Comparison of ENCODE assay signal across 26 cellular contexts in the genomic region with DNA sequence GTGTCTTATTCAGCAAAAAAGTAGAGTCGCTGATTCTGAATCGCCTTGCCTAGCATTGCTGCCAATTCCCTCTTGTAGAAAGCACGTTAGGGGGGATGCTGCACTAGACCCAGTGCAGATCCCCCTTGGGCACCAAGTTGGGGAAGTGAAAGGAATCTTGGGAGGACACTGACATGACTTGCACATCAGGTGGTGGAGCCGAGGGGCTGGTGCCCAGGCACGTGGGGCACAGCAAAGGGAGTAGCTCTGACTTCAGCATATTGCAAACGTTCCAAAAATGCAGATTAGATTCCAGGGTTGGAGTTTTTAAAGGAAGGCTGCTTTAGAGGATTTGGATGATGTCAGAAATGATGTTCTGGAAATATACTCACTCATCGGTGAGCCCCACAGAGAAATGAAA. TPM values are rescaled to one million over a fixed set of nuclear protein-coding genes. Genes with fewer than 3 reads are reported as not detected.
DNase-seq lines count a peak whose midpoint lies in the region; ATAC-seq and TF ChIP-seq lines count a peak whose summit lies in the region.
"Had no signal": no experiment of that assay in that cellular context is flagged by ENCODE, and none has a peak within 500 bp of the region (broad histone marks: within the 10 kb centered on the region; RNA-seq: fewer than 3 reads in every experiment).

No MANE protein-coding gene starts in this region.

- WGBS in adrenal gland, 4 donors, result 54 to 60% (median 57%) methylated on average over 6 to 7 of the region's 7 CpGs

- intact Hi-C loops in adrenal gland (cut with DNase I), result no loop called here

- peak; percentile 28 for DNase-seq in NCI-H226
- DNase-seq in brain microvascular endothelial cell, result peak; percentile 7
- DNase-seq in fibroblast of the aortic adventitia (ENCODE audit: low read depth), result peak; percentile 54
- DNase-seq in effector CD8-positive, alpha-beta T cell (lab: John Stamatoyannopoulos, UW), result no peak
- no peak for DNase-seq in adrenal gland
- DNase-seq: activated CD8-positive, alpha-beta memory T cell treated with anti-CD3 and anti-CD28 coated beads for 24 hours; activated naive CD4-positive, alpha-beta T cell treated with Interleukin-2 at 50 U/mL for 16 hours; activated T-cell treated with anti-CD3 and anti-CD28 coated beads, Interleukin-2, amount 50 U/mL, for 4 hours; CD4-positive, CD25-positive, alpha-beta regulatory T cell; DMS 273 treated with DMSO at 0.1 percent for 48 hours; HCEC 1CT; immature natural killer cell; KG1; left ventricle myocardium superior; NCI-H2171; NCI-H526 treated with DMSO at 0.1 percent for 48 hours; nephron progenitor cell had no signal

- H3K4me3 ChIP-seq in brain microvascular endothelial cell (ENCODE audit: low read depth, low read length) (no peak overlapping the region), fibroblast of the aortic adventitia (ENCODE audit: low read depth, low read length) (no peak overlapping the region), adrenal gland (no peak overlapping the region)
- H3K4me3 ChIP-seq: hepatocyte, skin epidermis had no signal

- H3K36me3 ChIP-seq in brain microvascular endothelial cell (replicated peaks), result no peaks in the 10 kb centered on the region
- H3K36me3 ChIP-seq in adrenal gland (replicated peaks in 1 of 2), result no peaks in the 10 kb centered on the region

- H3K9me3 ChIP-seq in adrenal gland (replicated peaks in 1 of 3), result no peaks in the 10 kb centered on the region

- TF ChIP-seq POLR2A in adrenal gland (IDR thresholded peaks at IDR 0.05), result no peak

- TF ChIP-seq CTCF in brain microvascular endothelial cell (IDR thresholded peaks at IDR 0.05; ENCODE audit: low read depth, low read length, missing control alignments) (no peak), fibroblast of the aortic adventitia (IDR thresholded peaks at IDR 0.05; ENCODE audit: insufficient read depth, low read length) (no peak), adrenal gland (IDR thresholded peaks at IDR 0.05) (no peak)

- H3K27ac ChIP-seq in brain microvascular endothelial cell (no peak overlapping the region), temporal lobe (ENCODE audit: low read depth, low read length) (peak overlapping the region; percentile 77), adrenal gland (no peak overlapping the region)
- H3K27ac ChIP-seq: foreskin keratinocyte, hepatocyte, skin epidermis had no signal

- ATAC-seq in HG03097 (IDR thresholded peaks at IDR 0.05; ENCODE audit: low FRiP score, unreplicated experiment) (no peak), GM18907 (IDR thresholded peaks at IDR 0.05; ENCODE audit: unreplicated experiment) (no peak)
- ATAC-seq: activated CD4-positive, CD25-positive, alpha-beta regulatory T cell treated with anti-CD3 and anti-CD28 coated beads, Interleukin-2, amount 50 U/mL, for 24 hours; activated T-cell treated with anti-CD3 and anti-CD28 coated beads, Interleukin-2, amount 50 U/mL, for 4 hours; foreskin keratinocyte; left ventricle myocardium superior; stimulated activated memory B cell treated with anti-CD40 and anti-IgM and Interleukin-4, amounts not matched to agents 10 μg/mL and 1 μg/mL and 100 μg/mL, for 72 hours had no signal

- no peaks in the 10 kb centered on the region for H3K4me1 ChIP-seq in adrenal gland (replicated peaks in 1 of 2)
- H3K4me1 ChIP-seq: foreskin keratinocyte had no signal

- no peaks in the 10 kb centered on the region for H3K27me3 ChIP-seq in brain microvascular endothelial cell (replicated peaks)
- peaks cover 14% of the 10 kb centered on the region for H3K27me3 ChIP-seq in adrenal gland
- H3K27me3 ChIP-seq: foreskin keratinocyte, hepatocyte had no signal

- in situ Hi-C loops in brain microvascular endothelial cell (cut with HindIII; ENCODE audit: low pct_ligation_motif_present, low sequenced_read_pairs), result no loop called here

RNA-seq across cellular contexts. Expression of a gene that starts 47.4 kb away (rescaled TPM):
- total RNA-seq in fibroblast of the aortic adventitia (ENCODE audit: low replicate concordance), result 0.57 and 10.4 TPM in 2 replicates
- 323 TPM for total RNA-seq in temporal lobe
- 1 to 10 TPM; 1.0 to 7.5 (median 4.1) TPM for total RNA-seq in adrenal gland
- 1 to 10 TPM; 4.2 to 4.8 (median 4.2) TPM for polyA plus RNA-seq in adrenal gland
- total RNA-seq: CD4-positive, CD25-positive, alpha-beta regulatory T cell; foreskin keratinocyte; OCI-LY7 had no signal

Comparison
In these comparisons a context has a peak if more than half of its experiments do, and no peak if none do; other contexts are left out.
1. DNase-seq: peak in NCI-H226 (single experiment), brain microvascular endothelial cell (single experiment) and fibroblast of the aortic adventitia (single experiment); none in effector CD8-positive, alpha-beta T cell (single experiment) and adrenal gland (0 of 7).
2. RNA of a gene that starts 47.4 kb away (total RNA-seq): 323 TPM in temporal lobe (single experiment); 0.57 to 10.4 TPM in fibroblast of the aortic adventitia and 1.0 to 7.5 TPM in adrenal gland; every median in the first group is over 10 times any median in the second.